Comparison of ENCODE assay signal across 13 cellular contexts in genomic region chr2:12787891-12788783, GRCh38.
DNase-seq lines count a peak whose midpoint lies in the region; ATAC-seq, FAIRE-seq and TF ChIP-seq lines count a peak whose summit lies in the region.
"Had no signal": no experiment of that assay in that cellular context is flagged by ENCODE, and none has a peak within 500 bp of the region (broad histone marks: within the 10 kb centered on the region; RNA-seq: fewer than 3 reads in every experiment).

No MANE protein-coding gene starts in this region.

- TF ChIP-seq POLR2A in suprapubic skin (IDR thresholded peaks at IDR 0.05), result no peak

- H3K36me3 ChIP-seq in left lung, result no peaks in the 10 kb centered on the region
- H3K36me3 ChIP-seq in suprapubic skin, result no peaks in the 10 kb centered on the region
- H3K36me3 ChIP-seq: SJCRH30 had no signal

- 71% methylated on average over 7 of the region's 7 CpGs for WGBS in suprapubic skin

- ATAC-seq in left lung (peak; percentile 71), HG03521 (IDR thresholded peaks at IDR 0.05; ENCODE audit: unreplicated experiment) (no peak), esophagus mucosa (no peak)

- TF ChIP-seq EP300 in suprapubic skin (IDR thresholded peaks at IDR 0.05), result peak; percentile 41

- H3K9me3 ChIP-seq in left lung, result no peaks in the 10 kb centered on the region
- no peaks in the 10 kb centered on the region for H3K9me3 ChIP-seq in suprapubic skin

- H3K27ac ChIP-seq in left lung (peak overlapping the region; percentile 29 to 57), suprapubic skin (no peak overlapping the region)
- H3K27ac ChIP-seq: KMS-11, SJCRH30 had no signal

- H3K4me1 ChIP-seq in left lung (no peaks in the 10 kb centered on the region), suprapubic skin (no peaks in the 10 kb centered on the region)
- H3K4me1 ChIP-seq: SJCRH30 had no signal

- intact Hi-C loops in left lung (cut with DNase I), result no loop called here

- peak; percentile 84 for DNase-seq in HS-5 (ENCODE audit: low read depth)
- DNase-seq in dedifferentiated amniotic fluid mesenchymal stem cell (ENCODE audit: extremely low spot score), result peak; percentile 15
- DNase-seq in left lung, result no peak
- no peak for DNase-seq in suprapubic skin (ENCODE audit: low spot score in 2 of 2)
- no peak for DNase-seq in activated gamma-delta T cell (lab: John Stamatoyannopoulos, UW)
- DNase-seq in HTR-8/SVneo (ENCODE audit: insufficient read length, low spot score), result no peak
- DNase-seq: activated naive CD4-positive, alpha-beta T cell treated with anti-CD3 and anti-CD28 coated beads, Interleukin-2, amount 50 U/mL, for 16 hours; NCI-H2227 treated with DMSO at 0.1 percent for 48 hours; SJCRH30; stimulated activated CD4-positive, alpha-beta T cell treated with anti-CD3 and anti-CD28 coated beads, Interleukin-4, amount 100 ng/mL, for 1 hour had no signal

- no peak for FAIRE-seq in HTR-8/SVneo (lab: Jason Lieb, UNC)

- TF ChIP-seq CTCF in left lung (IDR thresholded peaks at IDR 0.05), result no peak
- TF ChIP-seq CTCF in suprapubic skin (IDR thresholded peaks at IDR 0.05), result no peak

- H3K27me3 ChIP-seq in left lung, result no peaks in the 10 kb centered on the region
- H3K27me3 ChIP-seq in suprapubic skin, result no peaks in the 10 kb centered on the region
- H3K27me3 ChIP-seq: SJCRH30 had no signal

- no peak overlapping the region for H3K4me3 ChIP-seq in left lung
- no peak overlapping the region for H3K4me3 ChIP-seq in suprapubic skin
- H3K4me3 ChIP-seq: SJCRH30 had no signal

Comparison
In these comparisons a context has a peak if more than half of its experiments do, and no peak if none do; other contexts are left out.
1. DNase-seq: peak in HS-5 (single experiment) and dedifferentiated amniotic fluid mesenchymal stem cell (single experiment); none in left lung (0 of 2), suprapubic skin (0 of 2), activated gamma-delta T cell (single experiment) and HTR-8/SVneo (single experiment).